ENCODE assay signal across 8 cellular contexts in genomic region chr6:96837138-96837971, GRCh38. TPM values are rescaled to one million over a fixed set of nuclear protein-coding genes. Genes with fewer than 3 reads are reported as not detected.
DNase-seq lines count a peak whose midpoint lies in the region; ATAC-seq and TF ChIP-seq lines count a peak whose summit lies in the region.

GPR63 (minus strand) TSS chr6:96837477; CDS start chr6:96799731, 37,746 bp downstream.

- no peaks in the 10 kb centered on the region for H3K36me3 Mint-ChIP-seq in neural crest cell (ENCODE audit: low read depth)

- DNase-seq in DMS 273 (lab: John Stamatoyannopoulos, UW; ENCODE audit: unreplicated experiment) (peak; percentile 93), HS-27A (ENCODE audit: low read depth) (peak; percentile 12), PC-3 (peak; percentile 49), fibroblast of the conjunctiva (ENCODE audit: low read depth) (peak; percentile 66), neural crest cell (ENCODE audit: low read depth, low spot score) (peak; percentile 63)
- peak; percentile 32 to 43 for DNase-seq in activated T-helper 1 cell treated with anti-CD3 and anti-CD28 coated beads, Interleukin-2, amount 50 U/mL, for 16 hours (ENCODE audit: low read depth in 1 of 2, low spot score in 1 of 2)

- H3K4me3 ChIP-seq in PC-3 (ENCODE audit: low read length) = peak within 1 kb of the TSS; percentile 83
- H3K4me3 ChIP-seq in stomach smooth muscle (ENCODE audit: low read length in 2 of 2) = peak within 1 kb of the TSS; percentile 74 to 82

- H3K9ac ChIP-seq in PC-3 (ENCODE audit: low read length) = peak within 1 kb of the TSS; percentile 35
- H3K9ac ChIP-seq in stomach smooth muscle (ENCODE audit: low read length in 2 of 2) = peak within 1 kb of the TSS; percentile 60 to 66

- CTCF ChIA-PET in PC-3 (lab: Charles Lee) = no interaction called here

- H3K27me3 ChIP-seq in PC-3 (ENCODE audit: low read length) = peaks cover 21% of the 10 kb centered on the region
- peaks cover 0 to 3% of the 10 kb centered on the region in 2 donors for H3K27me3 ChIP-seq in stomach smooth muscle (ENCODE audit: control insufficient read depth in 1 of 2, insufficient read depth in 2 of 2, low read length in 2 of 2)

- TF ChIP-seq CTCF in PC-3 (conservative IDR thresholded peaks at IDR 0.05; ENCODE audit: low read depth, low read length) (no peak), neural crest cell (conservative IDR thresholded peaks at IDR 0.05) (no peak)

- H3F3A ChIP-seq in PC-3 (ENCODE audit: low read length, unreplicated experiment) = no peaks in the 10 kb centered on the region

- peak; percentile 94 for ATAC-seq in GM21360 (IDR thresholded peaks at IDR 0.05; ENCODE audit: unreplicated experiment)
- ATAC-seq in PC-3 = peak; percentile 84

- POLR2A ChIA-PET in PC-3 (lab: Charles Lee; ENCODE audit: unreplicated experiment) = no interaction called here

- H3K9me3 ChIP-seq in PC-3 (ENCODE audit: low read length) (no peaks in the 10 kb centered on the region), stomach smooth muscle (ENCODE audit: control insufficient read depth in 2 of 2, low read length in 2 of 2) (no peaks in the 10 kb centered on the region)

- no peaks in the 10 kb centered on the region for H3K9me3 Mint-ChIP-seq in neural crest cell

- peaks cover 16% of the 10 kb centered on the region for H3K4me1 Mint-ChIP-seq in neural crest cell

- peak within 1 kb of the TSS; percentile 93 for H2AFZ ChIP-seq in PC-3 (ENCODE audit: low read length)

- peak within 1 kb of the TSS; percentile 99 for H3K27ac Mint-ChIP-seq in neural crest cell (ENCODE audit: unreplicated experiment)

- H3K27ac ChIP-seq in PC-3 (ENCODE audit: low read length) (no peak within 1 kb of the TSS), stomach smooth muscle (ENCODE audit: low read length) (no peak within 1 kb of the TSS)

- peak within 1 kb of the TSS; percentile 94 for H3K4me2 ChIP-seq in PC-3 (ENCODE audit: low read length)

- peak within 1 kb of the TSS; percentile 99 for H3K4me3 Mint-ChIP-seq in neural crest cell

- H3K27me3 Mint-ChIP-seq in neural crest cell (ENCODE audit: low read depth) = peaks cover 23% of the 10 kb centered on the region

- H3K36me3 ChIP-seq in PC-3 (ENCODE audit: low read depth, low read length) = no peaks in the 10 kb centered on the region
- H3K36me3 ChIP-seq in stomach smooth muscle (ENCODE audit: control insufficient read depth in 2 of 2, insufficient read depth in 2 of 2, low read length in 2 of 2) = no peaks in the 10 kb centered on the region

- no peaks in the 10 kb centered on the region; the same call in 1 of the 2 replicates for H3K4me1 ChIP-seq in PC-3 (ENCODE audit: insufficient read depth, low read length)
- H3K4me1 ChIP-seq in stomach smooth muscle (ENCODE audit: control insufficient read depth, insufficient read depth, low read length) = peaks cover 3% of the 10 kb centered on the region

- H4K20me1 ChIP-seq in PC-3 (ENCODE audit: low read length) = no peaks in the 10 kb centered on the region

- no peaks in the 10 kb centered on the region for H3K79me2 ChIP-seq in PC-3 (ENCODE audit: low read length)

- no peaks in the 10 kb centered on the region for H3K9me2 ChIP-seq in PC-3 (replicated peaks; ENCODE audit: low read length)

- intact Hi-C loops in PC-3 (cut with micrococcal nuclease) = no loop called here

- no TSS peak for BruUV-seq in PC-3 (replicated peaks; lab: Mats Ljungman, UMichigan)

RNA-seq across cellular contexts. Expression of gene GPR63, which starts in this region (rescaled TPM):
- total RNA-seq in PC-3 (2014; rRNA removed) (0.07 and 0.17 TPM in 2 replicates), neural crest cell (6.0 and 6.9 TPM in 2 replicates)

Comparison
In these comparisons a context has a peak if more than half of its experiments do, and no peak if none do; other contexts are left out.
1. Peak in DNase-seq, ATAC-seq, H3K4me3 ChIP-seq, H3K9ac ChIP-seq and H3K4me2 ChIP-seq in PC-3; RNA of the gene not detected or under 1 TPM.
2. DNase-seq: peak in every context shown above with its lines; median percentile 93 in DMS 273; 66 in fibroblast of the conjunctiva; 63 in neural crest cell; 49 in PC-3; 38 in activated T-helper 1 cell treated with anti-CD3 and anti-CD28 coated beads, Interleukin-2, amount 50 U/mL, for 16 hours; 12 in HS-27A.